13 cellular contexts compared by ENCODE assay signal in the genomic region with DNA sequence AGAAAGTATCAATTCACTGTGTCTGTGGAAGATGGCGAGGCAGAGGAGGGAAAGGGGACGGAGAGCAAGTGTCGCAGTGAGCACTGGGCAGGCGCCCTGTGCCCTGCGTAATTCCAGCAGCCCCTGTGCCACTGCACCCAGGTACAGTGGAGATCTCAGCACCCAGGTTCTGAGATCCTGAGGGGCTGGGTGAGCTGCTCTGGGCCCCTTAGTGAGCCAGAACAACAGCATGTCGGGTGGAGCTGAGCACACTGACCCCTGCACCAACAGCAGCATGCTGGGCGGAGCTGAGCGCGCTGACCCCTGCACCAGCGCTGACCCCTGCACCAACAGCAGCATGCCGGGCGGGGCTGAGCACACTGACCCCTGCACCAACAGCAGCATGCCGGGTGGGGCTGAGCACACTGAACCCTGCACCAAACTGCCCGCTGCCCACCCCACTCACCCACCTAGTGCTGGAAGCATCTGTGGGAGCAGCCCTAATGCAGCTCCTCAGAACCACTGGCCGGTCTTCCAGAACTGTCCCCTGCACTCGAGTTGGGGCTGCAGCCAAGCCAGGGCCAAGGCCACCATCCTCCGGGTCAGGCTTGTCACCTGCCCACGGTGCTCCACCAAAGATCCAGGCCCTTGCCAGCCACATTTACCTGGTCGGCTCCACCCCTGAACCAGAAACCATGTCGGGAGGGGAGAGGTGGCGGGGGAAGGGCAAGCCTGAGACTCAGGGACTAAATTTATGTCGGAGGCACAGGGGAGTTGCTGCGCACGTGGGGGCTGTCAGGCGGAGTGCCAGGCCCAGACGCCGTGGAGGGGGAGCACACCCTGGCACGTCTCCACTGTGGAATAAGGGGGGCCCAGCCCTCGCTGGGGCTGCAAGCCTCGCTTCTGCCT.
DNase-seq lines count a peak whose midpoint lies in the region; ATAC-seq, FAIRE-seq and TF ChIP-seq lines count a peak whose summit lies in the region.
"Had no signal": no experiment of that assay in that cellular context is flagged by ENCODE, and none has a peak within 500 bp of the region (broad histone marks: within the 10 kb centered on the region; RNA-seq: fewer than 3 reads in every experiment).

No MANE protein-coding gene starts in this region.

- no peaks in the 10 kb centered on the region for H4K20me1 ChIP-seq in H1 (replicated peaks in 1 of 2; ENCODE audit: control insufficient read depth in 1 of 2, insufficient read depth in 2 of 2, low read length in 2 of 2)

- H3K18ac ChIP-seq in H1 (ENCODE audit: extremely low read depth, low read length) = peak overlapping the region; percentile 48; the same call in 1 of the 2 replicates

- H4K91ac ChIP-seq in H1 (replicated peaks; ENCODE audit: insufficient read length, low read length) = no peak overlapping the region

- no peaks in the 10 kb centered on the region for H3K79me2 ChIP-seq in H1 (ENCODE audit: control insufficient read depth in 1 of 2, insufficient read depth in 2 of 2, low read length in 2 of 2)

- no peak overlapping the region; a peak in 1 of 4 replicates for H3K4me2 ChIP-seq in H1 (ENCODE audit: insufficient read depth in 1 of 2, low read depth in 2 of 2, low read length in 2 of 2)

- intact Hi-C loops in tibial artery (cut with DNase I; ENCODE audit: low total_unique reads) = loop anchor here (2.0 kb wide), 1 partner anchor 78 kb away; no protein-coding TSS in a partner anchor

- no peak overlapping the region for H3K14ac ChIP-seq in H1 (ENCODE audit: insufficient read length)

- H3K9me3 ChIP-seq in H1 (ENCODE audit: insufficient read depth in 2 of 2, low read depth in 1 of 2, low read length in 1 of 2) (no peaks in the 10 kb centered on the region), muscle layer of duodenum (ENCODE audit: control insufficient read depth in 1 of 2, low read length in 2 of 2) (no peaks in the 10 kb centered on the region), tibial artery (no peaks in the 10 kb centered on the region)

- H3K4me3 ChIP-seq in H1 (ENCODE audit: extremely low read depth in 1 of 4, insufficient read depth in 2 of 4, low read depth in 3 of 4, low read length in 4 of 4) (no peak overlapping the region), muscle layer of duodenum (ENCODE audit: low read depth in 1 of 2, low read length in 2 of 2) (peak overlapping the region in 1 of 2 donors; percentile 20), tibial artery (peak overlapping the region in 1 of 2 donors; percentile 23)

- H2BK15ac ChIP-seq in H1 (ENCODE audit: low read length) = no peak overlapping the region

- H3K36me3 ChIP-seq in H1 (ENCODE audit: control insufficient read depth in 2 of 4, insufficient read depth in 4 of 4, low read length in 3 of 4) (no peaks in the 10 kb centered on the region), muscle layer of duodenum (ENCODE audit: control insufficient read depth in 1 of 2, insufficient read depth in 2 of 2, low read length in 2 of 2) (peaks cover 0 to 4% of the 10 kb centered on the region in 2 donors), tibial artery (no peaks in the 10 kb centered on the region)

- no peak overlapping the region for H2BK5ac ChIP-seq in H1 (ENCODE audit: low read depth, low read length)

- peak; percentile 21 for DNase-seq in activated CD4-positive, CD25-positive, alpha-beta regulatory T cell treated with anti-CD3 and anti-CD28 coated beads, Interleukin-2, amount 50 U/mL, for 72 hours
- DNase-seq in H1 (ENCODE audit: low read depth in 1 of 2, low spot score in 2 of 2) (peak in 1 of 2 experiments; percentile 54), tibial artery (no peak), NCI-H2196 treated with DMSO at 0.1 percent for 48 hours (lab: John Stamatoyannopoulos, UW; ENCODE audit: unreplicated experiment) (no peak), NCI-H526 (lab: John Stamatoyannopoulos, UW) (no peak)
- DNase-seq: activated gamma-delta T cell, DND-41, NCI-H524, SHP77 had no signal

- H3K56ac ChIP-seq in H1 (replicated peaks; ENCODE audit: insufficient read length, low read depth, low read length) = no peak overlapping the region

- no peak for TF ChIP-seq RAD21 in H1 (IDR thresholded peaks at IDR 0.05 in 1 of 2, conservative IDR thresholded peaks at IDR 0.05 in 1 of 2; ENCODE audit: low read depth in 2 of 2, low read length in 2 of 2)

- no peak overlapping the region for H4K5ac ChIP-seq in H1 (ENCODE audit: insufficient read length, low read depth, low read length)

- no peak overlapping the region for H2AFZ ChIP-seq in H1 (ENCODE audit: low read length)

- H2BK20ac ChIP-seq in H1 (ENCODE audit: low read length) = no peak overlapping the region

- H3K23ac ChIP-seq in H1 (ENCODE audit: insufficient read length) = no peak overlapping the region

- no peak for TF ChIP-seq EP300 in H1 (IDR thresholded peaks at IDR 0.05; ENCODE audit: borderline replicate concordance in 1 of 2, low read depth in 2 of 2, low read length in 2 of 2)

- POLR2A ChIA-PET in H1 (lab: Charles Lee; ENCODE audit: partially characterized antibody) = no interaction called here

- no peak overlapping the region for H3K27ac ChIP-seq in H1 (ENCODE audit: low read depth, low read length)
- peak overlapping the region; percentile 39 for H3K27ac ChIP-seq in muscle layer of duodenum (ENCODE audit: low read length)
- H3K27ac ChIP-seq in tibial artery = peak overlapping the region; percentile 68 to 75

- no peaks in the 10 kb centered on the region for H3K23me2 ChIP-seq in H1 (ENCODE audit: low read depth, low read length)

- peak overlapping the region; percentile 5; the same call in 1 of the 2 replicates for H2BK12ac ChIP-seq in H1 (ENCODE audit: low read depth, low read length)

- H2BK120ac ChIP-seq in H1 (replicated peaks; ENCODE audit: low read depth, low read length) = no peak overlapping the region

- CTCF ChIA-PET in H1 (lab: Charles Lee; ENCODE audit: partially characterized antibody) = interaction anchor here (0.6 to 8.3 kb wide), 10 partner anchors 9 to 1288 kb away, joined by 3 to 94 read pairs (median 3); no protein-coding TSS in a partner anchor

- TF ChIP-seq POLR2A in H1 (IDR thresholded peaks at IDR 0.05; ENCODE audit: control extremely low read depth in 1 of 2, low read depth in 2 of 2, low read length in 2 of 2) = no peak

- no peak overlapping the region for H4K8ac ChIP-seq in H1 (ENCODE audit: extremely low read depth, insufficient read depth, low read length)

- H3K27me3 ChIP-seq in H1 (replicated peaks in 1 of 4; ENCODE audit: control insufficient read depth in 3 of 4, extremely low read depth in 1 of 4, insufficient read depth in 3 of 4, low read length in 3 of 4) = no peaks in the 10 kb centered on the region
- H3K27me3 ChIP-seq in muscle layer of duodenum (ENCODE audit: low read depth, low read length) = no peaks in the 10 kb centered on the region
- H3K27me3 ChIP-seq in tibial artery = no peaks in the 10 kb centered on the region

- H3K79me1 ChIP-seq in H1 (ENCODE audit: low read depth, low read length) = no peaks in the 10 kb centered on the region

- no peak for FAIRE-seq in H1 (lab: Jason Lieb, UNC)
- FAIRE-seq: A204.1 had no signal

- no peak for ATAC-seq in activated CD4-positive, CD25-positive, alpha-beta regulatory T cell treated with anti-CD3 and anti-CD28 coated beads, Interleukin-2, amount 50 U/mL, for 24 hours
- no peak for ATAC-seq in HG03439 (IDR thresholded peaks at IDR 0.05; ENCODE audit: unreplicated experiment)

- peaks cover 0 to 20% (median 11%) of the 10 kb centered on the region in 4 experiments; a peak in 6 of 7 replicates for H3K4me1 ChIP-seq in H1 (replicated peaks in 1 of 4; ENCODE audit: control insufficient read depth in 3 of 4, insufficient read depth in 4 of 4, low read length in 3 of 4)
- H3K4me1 ChIP-seq in muscle layer of duodenum (ENCODE audit: control insufficient read depth in 1 of 2, insufficient read depth in 2 of 2, low read length in 2 of 2) = peaks cover 6 to 38% of the 10 kb centered on the region in 2 donors
- peaks cover 0 to 54% (median 35%) of the 10 kb centered on the region in 4 donors for H3K4me1 ChIP-seq in tibial artery

- no peak overlapping the region for H3K4ac ChIP-seq in H1 (replicated peaks; ENCODE audit: insufficient read length, low read depth, low read length)

- 79% methylated on average over 23 of the region's 30 CpGs; no CpG with 5 or more reads in 1 of the 2 experiments for WGBS in H1 (ENCODE audit: extremely low coverage in 1 of 2, insufficient coverage in 1 of 2, insufficient read length in 1 of 2, insufficient replicate concordance in 2 of 2, low coverage in 1 of 2, low lambda C conversion rate in 2 of 2, missing lambda C conversion rate in 1 of 2), 2 experiments

- no peak overlapping the region for H3K9ac ChIP-seq in H1 (replicated peaks in 1 of 4; ENCODE audit: extremely low read depth in 1 of 4, low read depth in 3 of 4, low read length in 3 of 4)

- TF ChIP-seq CTCF in H1 (IDR thresholded peaks at IDR 0.05; ENCODE audit: control extremely low read depth in 1 of 3, insufficient read depth in 1 of 3, low read depth in 1 of 3, low read length in 3 of 3) = no peak
- no peak for TF ChIP-seq CTCF in tibial artery (IDR thresholded peaks at IDR 0.05)

- H2AK5ac ChIP-seq in H1 (ENCODE audit: low read depth, low read length) = no peak overlapping the region

TF ChIP-seq in H1, 55 proteins besides CTCF, POLR2A, EP300 and RAD21:
- TF ChIP-seq RBBP5 (IDR thresholded peaks at IDR 0.05; ENCODE audit: borderline replicate concordance, low read depth, low read length) (0 out of 2 replicates have a peak, but pooled peaks have one; percentile 33), EGR1 (IDR thresholded peaks at IDR 0.05; ENCODE audit: borderline replicate concordance, low read depth, low read length) (no peak)
TF ChIP-seq in H1: peak in this region for 1.
